15 cellular contexts compared by ENCODE assay signal in genomic region chr3:144264805-144265204, GRCh38.
DNase-seq lines count a peak whose midpoint lies in the region; TF ChIP-seq lines count a peak whose summit lies in the region.
"Had no signal": no experiment of that assay in that cellular context is flagged by ENCODE, and none has a peak within 500 bp of the region (broad histone marks: within the 10 kb centered on the region; RNA-seq: fewer than 3 reads in every experiment).

No MANE protein-coding gene starts in this region.

- H3K9me3 ChIP-seq in OCI-LY3 (ENCODE audit: insufficient read depth, low read length) (no peaks in the 10 kb centered on the region), smooth muscle cell (replicated peaks; ENCODE audit: low read depth) (no peaks in the 10 kb centered on the region)
- H3K9me3 ChIP-seq: BLaER1 had no signal

- H3K4me3 ChIP-seq in AG09309 (ENCODE audit: control insufficient read depth, low read depth, low read length): no peak overlapping the region; the same call in 1 of the 2 replicates
- no peak overlapping the region for H3K4me3 ChIP-seq in GM12865 (ENCODE audit: low read depth, low read length)
- H3K4me3 ChIP-seq in OCI-LY3 (ENCODE audit: low read length): no peak overlapping the region
- H3K4me3 ChIP-seq in smooth muscle cell: peak overlapping the region; percentile 30
- H3K4me3 ChIP-seq: BLaER1, GM23338, K562 had no signal

- peaks cover 17% of the 10 kb centered on the region for H3F3A ChIP-seq in smooth muscle cell (ENCODE audit: low read depth)

- H3K4me1 ChIP-seq in OCI-LY3 (ENCODE audit: low read length) (peaks cover 22% of the 10 kb centered on the region), smooth muscle cell (ENCODE audit: low read depth) (peaks cover 3% of the 10 kb centered on the region)

- TF ChIP-seq CTCF in AG09309 (IDR thresholded peaks at IDR 0.05; ENCODE audit: control insufficient read depth, insufficient read depth, low read depth, low read length, missing control alignments): no peak
- no peak for TF ChIP-seq CTCF in GM12865 (IDR thresholded peaks at IDR 0.05; ENCODE audit: insufficient read depth, low read depth, low read length, missing control alignments)
- TF ChIP-seq CTCF in OCI-LY3 (IDR thresholded peaks at IDR 0.05; ENCODE audit: low read depth, low read length): no peak
- no peak for TF ChIP-seq CTCF in smooth muscle cell (IDR thresholded peaks at IDR 0.05; ENCODE audit: borderline replicate concordance, insufficient read depth, poor library complexity, severe bottlenecking)

- no peaks in the 10 kb centered on the region for H3K27me3 ChIP-seq in OCI-LY3 (ENCODE audit: low read depth, low read length)
- H3K27me3 ChIP-seq in smooth muscle cell (ENCODE audit: low read depth): no peaks in the 10 kb centered on the region
- H3K27me3 ChIP-seq: BLaER1 had no signal

- 38% methylated on average over 1 of the region's 1 CpG for WGBS in smooth muscle cell (ENCODE audit: low lambda C conversion rate)

- DNase-seq in AG09309 (ENCODE audit: low read depth): peak; percentile 13
- peak; percentile 31 for DNase-seq in GM12865 (ENCODE audit: low read depth)
- DNase-seq in smooth muscle cell (lab: John Stamatoyannopoulos, UW; ENCODE audit: unreplicated experiment): no peak
- DNase-seq in effector CD8-positive, alpha-beta T cell (lab: John Stamatoyannopoulos, UW): no peak
- DNase-seq in COLO829 (ENCODE audit: low spot score): no peak
- DNase-seq: Calu3; CD4-positive, alpha-beta memory T cell; DMS79 treated with DMSO at 0.1 percent for 48 hours; GF-D8; HCEC 1CT; IMR-90 had no signal

- H2AFZ ChIP-seq in OCI-LY3 (ENCODE audit: low read depth, low read length) (no peak overlapping the region), smooth muscle cell (ENCODE audit: low read depth) (peak overlapping the region; percentile 84)
- H2AFZ ChIP-seq: GM23338 had no signal

- H3K9ac ChIP-seq in OCI-LY3 (ENCODE audit: low read length) (no peak overlapping the region), smooth muscle cell (ENCODE audit: low read depth) (no peak overlapping the region)
- H3K9ac ChIP-seq: BLaER1 had no signal

- no peaks in the 10 kb centered on the region for H3K79me2 ChIP-seq in OCI-LY3 (ENCODE audit: low read length)
- no peaks in the 10 kb centered on the region for H3K79me2 ChIP-seq in smooth muscle cell (ENCODE audit: low read depth)

- H4K20me1 ChIP-seq in OCI-LY3 (ENCODE audit: insufficient read depth, low read length) (no peaks in the 10 kb centered on the region), smooth muscle cell (ENCODE audit: low read depth) (no peaks in the 10 kb centered on the region)
- H4K20me1 ChIP-seq: BLaER1 had no signal

- H3K27ac ChIP-seq in OCI-LY3 (ENCODE audit: low read length) (no peak overlapping the region), smooth muscle cell (ENCODE audit: low read depth) (peak overlapping the region; percentile 70)
- H3K27ac ChIP-seq: BLaER1 had no signal

- H3K36me3 ChIP-seq in OCI-LY3 (replicated peaks; ENCODE audit: low read depth, low read length) (no peaks in the 10 kb centered on the region), smooth muscle cell (ENCODE audit: low read depth) (no peaks in the 10 kb centered on the region)
- H3K36me3 ChIP-seq: BLaER1 had no signal

- H3K4me2 ChIP-seq in OCI-LY3 (ENCODE audit: low read length) (peak overlapping the region; percentile 13), smooth muscle cell (peak overlapping the region; percentile 81)
- H3K4me2 ChIP-seq: BLaER1, GM23338 had no signal

Comparison
In these comparisons a context has a peak if more than half of its experiments do, and no peak if none do; other contexts are left out.
1. DNase-seq: peak in AG09309 (single experiment) and GM12865 (single experiment); none in smooth muscle cell (single experiment), effector CD8-positive, alpha-beta T cell (single experiment) and COLO829 (single experiment).